Comparison of ENCODE assay signal across 38 cellular contexts in the genomic region with DNA sequence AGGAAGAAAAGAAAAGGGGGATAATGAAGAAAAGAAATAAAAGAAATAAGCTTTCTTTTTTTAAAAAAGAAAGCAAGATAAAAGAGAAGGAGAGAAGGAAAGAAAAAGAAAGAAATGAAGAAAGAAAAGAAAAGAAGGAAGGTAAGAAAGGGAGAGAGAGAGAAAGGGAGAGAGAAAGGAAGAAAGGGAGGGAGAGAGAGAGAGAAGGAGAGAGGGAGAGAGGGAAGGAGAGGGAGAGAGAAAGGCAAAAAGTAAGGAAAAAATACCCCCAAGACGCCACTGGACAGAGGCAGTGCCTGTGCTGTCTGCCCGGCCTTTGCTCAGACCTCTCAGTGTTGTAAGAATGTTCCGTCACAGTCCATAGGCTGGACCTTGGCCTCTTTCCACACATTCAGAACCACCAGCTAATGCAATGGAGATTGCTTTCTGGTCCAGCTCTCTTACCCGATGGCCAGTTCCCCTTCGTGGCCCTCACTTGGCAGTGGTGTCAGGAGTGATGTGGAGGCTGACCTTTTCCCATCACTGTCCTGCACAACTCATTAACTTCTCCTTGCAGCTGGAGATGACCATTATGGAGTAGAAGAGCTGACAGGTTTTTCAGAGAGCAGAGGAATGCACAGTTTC. TPM values are rescaled to one million over a fixed set of nuclear protein-coding genes. Genes with fewer than 3 reads are reported as not detected.
DNase-seq lines count a peak whose midpoint lies in the region; ATAC-seq, FAIRE-seq and TF ChIP-seq lines count a peak whose summit lies in the region.
"Had no signal": no experiment of that assay in that cellular context is flagged by ENCODE, and none has a peak within 500 bp of the region (broad histone marks: within the 10 kb centered on the region; RNA-seq: fewer than 3 reads in every experiment).

No MANE protein-coding gene starts in this region.

- no peaks in the 10 kb centered on the region for H3K9me3 ChIP-seq in kidney (ENCODE audit: control insufficient read depth in 1 of 2, low read length in 2 of 2)
- no peaks in the 10 kb centered on the region for H3K9me3 ChIP-seq in esophagus squamous epithelium
- H3K9me3 ChIP-seq: gastroesophageal sphincter, MG63, psoas muscle, uterus had no signal

- no peaks in the 10 kb centered on the region for H3K9me3 Mint-ChIP-seq in stimulated activated naive CD8-positive, alpha-beta T cell treated with anti-CD3 and anti-CD28 coated beads, Interleukin-15, Interleukin-2, amounts not matched to agents 100 ng/mL and 50 ng/mL, for 24 hours
- no peaks in the 10 kb centered on the region for H3K9me3 Mint-ChIP-seq in stimulated activated naive CD8-positive, alpha-beta T cell treated with anti-CD3 and anti-CD28 coated beads, Interleukin-15, amount 100 ng/mL, for 72 hours
- H3K9me3 Mint-ChIP-seq: activated CD4-positive, alpha-beta memory T cell treated with anti-CD3 and anti-CD28 coated beads, Interleukin-2, amount 10 ng/mL, durations not matched to agents 7 days and 5 days; activated naive CD4-positive, alpha-beta T cell treated with anti-CD3 and anti-CD28 coated beads, Interleukin-2, amount 50 U/mL, for 72 hours; CD4-positive, alpha-beta T cell; naive thymus-derived CD4-positive, alpha-beta T cell had no signal

- TF ChIP-seq POLR2A in esophagus squamous epithelium (IDR thresholded peaks at IDR 0.05), result no peak

- WGBS in esophagus squamous epithelium, 2 donors, result 60 to 65% methylated on average over 5 of the region's 5 CpGs

- H3K4me1 ChIP-seq in kidney (ENCODE audit: control insufficient read depth in 1 of 2, insufficient read depth in 1 of 2, low read depth in 1 of 2, low read length in 2 of 2), result peaks cover 3 to 10% of the 10 kb centered on the region in 2 donors
- no peaks in the 10 kb centered on the region for H3K4me1 ChIP-seq in esophagus squamous epithelium
- H3K4me1 ChIP-seq: gastroesophageal sphincter, psoas muscle, uterus had no signal

- peaks cover 39% of the 10 kb centered on the region for H3K27me3 Mint-ChIP-seq in stimulated activated naive CD8-positive, alpha-beta T cell treated with anti-CD3 and anti-CD28 coated beads, Interleukin-15, Interleukin-2, amounts not matched to agents 100 ng/mL and 50 ng/mL, for 24 hours
- H3K27me3 Mint-ChIP-seq in stimulated activated naive CD8-positive, alpha-beta T cell treated with anti-CD3 and anti-CD28 coated beads, Interleukin-15, amount 100 ng/mL, for 72 hours, result peaks cover 58% of the 10 kb centered on the region

- no peaks in the 10 kb centered on the region for H3K36me3 Mint-ChIP-seq in stimulated activated naive CD8-positive, alpha-beta T cell treated with anti-CD3 and anti-CD28 coated beads, Interleukin-15, Interleukin-2, amounts not matched to agents 100 ng/mL and 50 ng/mL, for 24 hours (ENCODE audit: low read depth)
- H3K36me3 Mint-ChIP-seq: activated naive CD4-positive, alpha-beta T cell treated with anti-CD3 and anti-CD28 coated beads, Interleukin-2, amount 50 U/mL, for 72 hours had no signal

- peaks cover 39% of the 10 kb centered on the region for H3K4me1 Mint-ChIP-seq in stimulated activated naive CD8-positive, alpha-beta T cell treated with anti-CD3 and anti-CD28 coated beads, Interleukin-15, Interleukin-2, amounts not matched to agents 100 ng/mL and 50 ng/mL, for 24 hours (ENCODE audit: low read depth)
- H3K4me1 Mint-ChIP-seq in stimulated activated naive CD8-positive, alpha-beta T cell treated with anti-CD3 and anti-CD28 coated beads, Interleukin-15, amount 100 ng/mL, for 72 hours, result peaks cover 55% of the 10 kb centered on the region

- no peak for FAIRE-seq in kidney (lab: Jason Lieb, UNC)
- FAIRE-seq: A204.1, HTR-8/SVneo had no signal

- DNase-seq in stimulated activated naive CD8-positive, alpha-beta T cell treated with anti-CD3 and anti-CD28 coated beads, Interleukin-15, amount 100 ng/mL, for 72 hours, result no peak
- DNase-seq in kidney (no peak), mucosa of gallbladder (ENCODE audit: low spot score) (peak; percentile 34), esophagus squamous epithelium (lab: John Stamatoyannopoulos, UW) (no peak), NCI-H446 (lab: John Stamatoyannopoulos, UW) (no peak), NCI-H1105 (lab: John Stamatoyannopoulos, UW) (no peak)
- DNase-seq: activated CD4-positive, alpha-beta memory T cell treated with anti-CD3 and anti-CD28 coated beads, Interleukin-2, amount 10 ng/mL, durations not matched to agents 7 days and 5 days; activated CD4-positive, alpha-beta T cell treated with anti-CD3 and anti-CD28 coated beads for 1 hour; activated effector memory CD4-positive, alpha-beta T cell treated with Interleukin-2 at 50 U/mL for 16 hours; activated T-cell treated with anti-CD3 and anti-CD28 coated beads for 4 hours; AML-193; CD4-positive, alpha-beta T cell; hypothalamus; KG1; left ventricle myocardium superior; MG63; midbrain; naive thymus-derived CD4-positive, alpha-beta T cell; NCI-H1105 treated with DMSO at 0.1 percent for 48 hours; NCI-H2029; NCI-H526 treated with DMSO at 0.1 percent for 48 hours; nucleus accumbens; PC-9; psoas muscle; Right ventricle myocardium superior; stimulated activated naive CD4-positive, alpha-beta T cell; uterus had no signal

- peak overlapping the region; percentile 9 to 47 for H3K27ac ChIP-seq in kidney (ENCODE audit: low read depth in 2 of 2, low read length in 2 of 2)
- no peak overlapping the region for H3K27ac ChIP-seq in esophagus squamous epithelium
- H3K27ac ChIP-seq: gastroesophageal sphincter, PC-9, psoas muscle, uterus had no signal

- intact Hi-C loops in kidney (cut with DNase I), result no loop called here
- intact Hi-C loops in esophagus squamous epithelium (cut with DNase I), result no loop called here

- H3K27me3 ChIP-seq in esophagus squamous epithelium, result peaks cover 0 to 88% (median 0%) of the 10 kb centered on the region in 4 donors
- H3K27me3 ChIP-seq: uterus had no signal

- H3K27ac Mint-ChIP-seq in stimulated activated naive CD8-positive, alpha-beta T cell treated with anti-CD3 and anti-CD28 coated beads, Interleukin-15, Interleukin-2, amounts not matched to agents 100 ng/mL and 50 ng/mL, for 24 hours, result peak overlapping the region; percentile 23
- H3K27ac Mint-ChIP-seq in stimulated activated naive CD8-positive, alpha-beta T cell treated with anti-CD3 and anti-CD28 coated beads, Interleukin-15, amount 100 ng/mL, for 72 hours, result no peak overlapping the region
- H3K27ac Mint-ChIP-seq: activated CD4-positive, alpha-beta memory T cell treated with anti-CD3 and anti-CD28 coated beads, Interleukin-2, amount 10 ng/mL, durations not matched to agents 7 days and 5 days; activated naive CD4-positive, alpha-beta T cell treated with anti-CD3 and anti-CD28 coated beads, Interleukin-2, amount 50 U/mL, for 72 hours; CD4-positive, alpha-beta T cell had no signal

- no peaks in the 10 kb centered on the region for H3K36me3 ChIP-seq in kidney (ENCODE audit: control insufficient read depth in 1 of 2, insufficient read depth in 2 of 2, low read length in 2 of 2)
- no peaks in the 10 kb centered on the region for H3K36me3 ChIP-seq in esophagus squamous epithelium
- H3K36me3 ChIP-seq: gastroesophageal sphincter, MG63, uterus had no signal

- TF ChIP-seq CTCF in kidney (IDR thresholded peaks at IDR 0.05; ENCODE audit: borderline replicate concordance, extremely low read depth, insufficient read depth) (no peak), esophagus squamous epithelium (IDR thresholded peaks at IDR 0.05) (no peak)

- H3K4me3 ChIP-seq in kidney (ENCODE audit: low read length in 2 of 2) (no peak overlapping the region), esophagus squamous epithelium (no peak overlapping the region)
- H3K4me3 ChIP-seq: gastroesophageal sphincter, MG63, PC-9, psoas muscle, uterus had no signal

- no peak overlapping the region for H3K9ac ChIP-seq in kidney (ENCODE audit: low read length in 2 of 2)

- H3K4me3 Mint-ChIP-seq in stimulated activated naive CD8-positive, alpha-beta T cell treated with anti-CD3 and anti-CD28 coated beads, Interleukin-15, Interleukin-2, amounts not matched to agents 100 ng/mL and 50 ng/mL, for 24 hours, result no peak overlapping the region
- no peak overlapping the region for H3K4me3 Mint-ChIP-seq in stimulated activated naive CD8-positive, alpha-beta T cell treated with anti-CD3 and anti-CD28 coated beads, Interleukin-15, amount 100 ng/mL, for 72 hours
- H3K4me3 Mint-ChIP-seq: activated CD4-positive, alpha-beta memory T cell treated with anti-CD3 and anti-CD28 coated beads, Interleukin-2, amount 10 ng/mL, durations not matched to agents 7 days and 5 days; CD4-positive, alpha-beta T cell; naive thymus-derived CD4-positive, alpha-beta T cell had no signal

- ATAC-seq in stimulated activated naive CD8-positive, alpha-beta T cell treated with anti-CD3 and anti-CD28 coated beads, Interleukin-15, amount 100 ng/mL, for 72 hours, result no peak
- no peak for ATAC-seq in GM18909 (IDR thresholded peaks at IDR 0.05; ENCODE audit: poor library complexity, unreplicated experiment)
- ATAC-seq: activated naive CD4-positive, alpha-beta T cell treated with anti-CD3 and anti-CD28 coated beads, Interleukin-2, amount 50 U/mL, for 72 hours; gastroesophageal sphincter; left ventricle myocardium superior; naive thymus-derived CD4-positive, alpha-beta T cell; psoas muscle had no signal

RNA-seq across cellular contexts. Expression of gene HNF1B, which starts 14.3 kb away (rescaled TPM):
- 185 TPM for total RNA-seq in kidney
- 84.1 TPM for polyA plus RNA-seq in kidney (ENCODE audit: insufficient read depth, low read depth, low replicate concordance)
- 142 TPM for total RNA-seq in mucosa of gallbladder
- not detected for total RNA-seq in esophagus squamous epithelium
- total RNA-seq: activated CD4-positive, alpha-beta memory T cell treated with anti-CD3 and anti-CD28 coated beads, Interleukin-2, amount 10 ng/mL, durations not matched to agents 7 days and 5 days; CD4-positive, alpha-beta T cell; cerebellum; Daoy; fibroblast of lung; gastroesophageal sphincter; H4; left ventricle myocardium superior; PC-9; psoas muscle; Right ventricle myocardium superior; temporal lobe had no signal
- polyA plus RNA-seq: fibroblast of lung; naive thymus-derived CD4-positive, alpha-beta T cell had no signal

Comparison
In these comparisons a context has a peak if more than half of its experiments do, and no peak if none do; other contexts are left out.
1. H3K27ac ChIP-seq: peak in kidney (2 of 2); none in esophagus squamous epithelium (0 of 4).
2. RNA of gene HNF1B, which starts 14.3 kb away (total RNA-seq): 185 TPM in kidney (single experiment) and 142 TPM in mucosa of gallbladder (single experiment); not detected in esophagus squamous epithelium; every median in the first group is over 100 times any median in the second.